In the genomic region with DNA sequence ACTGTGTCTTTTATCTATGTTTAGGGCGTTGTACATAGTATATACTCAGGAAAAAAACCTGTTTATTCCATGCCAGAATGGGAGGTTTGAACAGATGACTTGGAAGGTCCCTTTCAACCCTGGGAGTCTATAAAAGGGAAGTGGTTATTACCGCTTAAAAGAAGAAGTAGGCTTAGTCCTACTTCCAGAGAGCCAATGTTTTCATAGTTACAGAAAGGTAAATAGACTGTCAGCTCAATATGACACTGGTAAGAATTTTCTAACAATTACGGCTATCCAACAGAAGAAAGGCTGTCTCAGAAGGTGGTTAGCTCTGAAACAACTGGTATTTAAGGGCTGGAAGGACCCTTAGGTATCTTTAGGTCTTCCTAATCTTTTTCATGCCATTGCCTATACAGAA, we compare ENCODE assay signal across 8 cellular contexts. TPM values are rescaled to one million over a fixed set of nuclear protein-coding genes. Genes with fewer than 3 reads are reported as not detected.
A peak's percentile ranks its signal among the peaks of the same experiment; 100 is the strongest.
DNase-seq lines count a peak whose midpoint lies in the region; ATAC-seq, FAIRE-seq and TF ChIP-seq lines count a peak whose summit lies in the region.

No MANE protein-coding gene starts in this region.

- intact Hi-C loops in OCI-LY7 (cut with micrococcal nuclease; ENCODE audit: unreplicated experiment): loop anchor here (1.0 to 10.0 kb wide), 4 partner anchors 50 to 1851 kb away; partner anchors contain the start of gene CISD1

- H2BK5ac ChIP-seq in H1 (ENCODE audit: low read depth, low read length): no peak overlapping the region

- no peak overlapping the region for H3K4ac ChIP-seq in H1 (replicated peaks; ENCODE audit: insufficient read length, low read depth, low read length)

- H3K79me1 ChIP-seq in H1 (ENCODE audit: low read depth, low read length): no peaks in the 10 kb centered on the region; the same call in 1 of the 2 replicates

- H3K27ac ChIP-seq in OCI-LY7 (ENCODE audit: low read depth, low read length, poor library complexity, severe bottlenecking): peak overlapping the region; percentile 68
- H3K27ac ChIP-seq in H1 (ENCODE audit: low read depth, low read length): no peak overlapping the region

- no peak overlapping the region for H3K9ac ChIP-seq in H1 (replicated peaks in 1 of 4; ENCODE audit: extremely low read depth in 1 of 4, low read depth in 3 of 4, low read length in 3 of 4)

- H4K91ac ChIP-seq in H1 (replicated peaks; ENCODE audit: insufficient read length, low read length): no peak overlapping the region

- H3K23me2 ChIP-seq in H1 (ENCODE audit: low read depth, low read length): 0 out of 2 replicates have a peak, but pooled peaks cover 4% of the 10 kb centered on the region

- H3K14ac ChIP-seq in H1 (ENCODE audit: insufficient read length): no peak overlapping the region

- H3K9me2 ChIP-seq in OCI-LY7 (ENCODE audit: insufficient read depth, low read length): no peaks in the 10 kb centered on the region

- DNase-seq in NCI-H510A treated with DMSO at 0.1 percent for 48 hours (lab: John Stamatoyannopoulos, UW) (peak; percentile 23), NCI-H510A (lab: John Stamatoyannopoulos, UW) (no peak), OCI-LY7 (ENCODE audit: low spot score) (peak; percentile 51), H1 (ENCODE audit: low read depth in 1 of 2, low spot score in 2 of 2) (no peak), osteocyte (ENCODE audit: extremely low spot score, unreplicated experiment) (no peak), RKO (ENCODE audit: low spot score) (no peak), H54 (ENCODE audit: insufficient read length, low spot score) (no peak)

- H4K8ac ChIP-seq in H1 (ENCODE audit: extremely low read depth, insufficient read depth, low read length): no peak overlapping the region

- H3K36me3 Mint-ChIP-seq in osteocyte (ENCODE audit: unreplicated experiment): peaks cover 11% of the 10 kb centered on the region

- no peaks in the 10 kb centered on the region for H3K27me3 Mint-ChIP-seq in osteocyte (ENCODE audit: unreplicated experiment)

- no peak for TF ChIP-seq EP300 in H1 (IDR thresholded peaks at IDR 0.05; ENCODE audit: borderline replicate concordance in 1 of 2, low read depth in 2 of 2, low read length in 2 of 2)

- no peak overlapping the region for H2BK20ac ChIP-seq in H1 (ENCODE audit: low read length)

- H3K4me1 Mint-ChIP-seq in osteocyte (ENCODE audit: unreplicated experiment): peaks cover 21% of the 10 kb centered on the region

- no peak for TF ChIP-seq CTCF in OCI-LY7 (conservative IDR thresholded peaks at IDR 0.05; ENCODE audit: low read length)
- no peak for TF ChIP-seq CTCF in H1 (IDR thresholded peaks at IDR 0.05; ENCODE audit: control extremely low read depth in 1 of 3, insufficient read depth in 1 of 3, low read depth in 1 of 3, low read length in 3 of 3)
- no peak for TF ChIP-seq CTCF in osteocyte (IDR thresholded peaks at IDR 0.05)

- POLR2A ChIA-PET in OCI-LY7 (lab: Charles Lee): interaction anchor here (0.8 to 3.2 kb wide), 7 partner anchors 9 to 206 kb away, joined by 3 to 11 read pairs (median 5); partner anchors contain the start of genes CISD1, IPMK and UBE2D1
- POLR2A ChIA-PET in H1 (lab: Charles Lee; ENCODE audit: partially characterized antibody): interaction anchor here (0.7 to 3.0 kb wide), 8 partner anchors 9 to 84 kb away, joined by 3 to 21 read pairs (median 3); partner anchors contain the start of gene UBE2D1

- no peak for TF ChIP-seq RAD21 in H1 (IDR thresholded peaks at IDR 0.05 in 1 of 2, conservative IDR thresholded peaks at IDR 0.05 in 1 of 2; ENCODE audit: low read depth in 2 of 2, low read length in 2 of 2)

- H3K4me2 ChIP-seq in OCI-LY7 (ENCODE audit: low read length) (peak overlapping the region; percentile 92), H1 (ENCODE audit: insufficient read depth in 1 of 2, low read depth in 2 of 2, low read length in 2 of 2) (peak overlapping the region; percentile 61 to 79; a peak in 3 of 4 replicates)

- TF ChIP-seq POLR2A in H1 (IDR thresholded peaks at IDR 0.05; ENCODE audit: control extremely low read depth in 1 of 2, low read depth in 2 of 2, low read length in 2 of 2): no peak
- no peak for TF ChIP-seq POLR2A in H54 (IDR thresholded peaks at IDR 0.05; ENCODE audit: low read depth, low read length)

- H2AFZ ChIP-seq in OCI-LY7 (ENCODE audit: low read length) (peak overlapping the region; percentile 98), H1 (ENCODE audit: low read length) (no peak overlapping the region)

- no peaks in the 10 kb centered on the region for H3K27me3 ChIP-seq in H1 (replicated peaks in 1 of 4; ENCODE audit: control insufficient read depth in 3 of 4, extremely low read depth in 1 of 4, insufficient read depth in 3 of 4, low read length in 3 of 4)

- no peak overlapping the region for H3K18ac ChIP-seq in H1 (ENCODE audit: extremely low read depth, low read length)

- peak overlapping the region; percentile 94 for H3K4me3 ChIP-seq in OCI-LY7 (ENCODE audit: low read depth, low read length, poor library complexity, severe bottlenecking)
- H3K4me3 ChIP-seq in H1 (ENCODE audit: extremely low read depth in 1 of 4, insufficient read depth in 2 of 4, low read depth in 3 of 4, low read length in 4 of 4): peak overlapping the region in 3 of 4 experiments; percentile 80 to 98 (median 94); a peak in 3 of 8 replicates

- FAIRE-seq in H1 (lab: Jason Lieb, UNC) (no peak), H54 (lab: Jason Lieb, UNC) (no peak)

- WGBS in H1 (ENCODE audit: extremely low coverage in 1 of 2, insufficient coverage in 1 of 2, insufficient read length in 1 of 2, insufficient replicate concordance in 2 of 2, low coverage in 1 of 2, low lambda C conversion rate in 2 of 2, missing lambda C conversion rate in 1 of 2), 2 experiments: 85% methylated on average over 3 of the region's 3 CpGs; no CpG with 5 or more reads in 1 of the 2 experiments

- peaks cover 22% of the 10 kb centered on the region for H3K4me1 ChIP-seq in OCI-LY7 (ENCODE audit: insufficient read depth, low read length, poor library complexity, severe bottlenecking)
- H3K4me1 ChIP-seq in H1 (replicated peaks in 1 of 4; ENCODE audit: control insufficient read depth in 3 of 4, insufficient read depth in 4 of 4, low read length in 3 of 4): peaks cover 0 to 4% (median 1%) of the 10 kb centered on the region in 4 experiments; a peak in 3 of 7 replicates

- H2AK5ac ChIP-seq in H1 (ENCODE audit: low read depth, low read length): no peak overlapping the region

- ATAC-seq in HG02885 (IDR thresholded peaks at IDR 0.05; ENCODE audit: poor library complexity, unreplicated experiment): peak; percentile 56

- H3K4me3 Mint-ChIP-seq in osteocyte (ENCODE audit: unreplicated experiment): peak overlapping the region; percentile 100

- H3K36me3 ChIP-seq in OCI-LY7 (ENCODE audit: insufficient read depth, low read length): peaks cover 34% of the 10 kb centered on the region
- peaks cover 5 to 22% (median 8%) of the 10 kb centered on the region in 4 experiments; a peak in 5 of 8 replicates for H3K36me3 ChIP-seq in H1 (ENCODE audit: control insufficient read depth in 2 of 4, insufficient read depth in 4 of 4, low read length in 3 of 4)

- H4K20me1 ChIP-seq in OCI-LY7 (ENCODE audit: insufficient read depth, low read length): peaks cover 27% of the 10 kb centered on the region
- H4K20me1 ChIP-seq in H1 (replicated peaks in 1 of 2; ENCODE audit: control insufficient read depth in 1 of 2, insufficient read depth in 2 of 2, low read length in 2 of 2): no peaks in the 10 kb centered on the region

- H3K9me3 ChIP-seq in OCI-LY7 (ENCODE audit: low read length) (no peaks in the 10 kb centered on the region), H1 (ENCODE audit: insufficient read depth in 2 of 2, low read depth in 1 of 2, low read length in 1 of 2) (no peaks in the 10 kb centered on the region)

- no TSS peak for BruUV-seq in OCI-LY7 (replicated peaks; lab: Mats Ljungman, UMichigan)

- no peak overlapping the region for H3K23ac ChIP-seq in H1 (ENCODE audit: insufficient read length)

- no peak overlapping the region for H2BK15ac ChIP-seq in H1 (ENCODE audit: low read length)

- no peak overlapping the region for H4K5ac ChIP-seq in H1 (ENCODE audit: insufficient read length, low read depth, low read length)

- peak overlapping the region; percentile 98 for H3K27ac Mint-ChIP-seq in osteocyte (ENCODE audit: unreplicated experiment)

- CTCF ChIA-PET in OCI-LY7 (lab: Charles Lee; ENCODE audit: unreplicated experiment): interaction anchor here (0.5 kb wide), 1 partner anchor 94 kb away, joined by 3 read pairs; no protein-coding TSS in a partner anchor
- CTCF ChIA-PET in H1 (lab: Charles Lee; ENCODE audit: partially characterized antibody): interaction anchor here (0.7 to 5.4 kb wide), 3 partner anchors 34 to 83 kb away, joined by 3 to 36 read pairs (median 4); no protein-coding TSS in a partner anchor

- H3K79me2 ChIP-seq in OCI-LY7 (ENCODE audit: insufficient read depth, low read depth, low read length) (peaks cover 39% of the 10 kb centered on the region), H1 (ENCODE audit: control insufficient read depth in 1 of 2, insufficient read depth in 2 of 2, low read length in 2 of 2) (peaks cover 5 to 26% of the 10 kb centered on the region in 2 experiments; a peak in 3 of 4 replicates)

- H2BK12ac ChIP-seq in H1 (ENCODE audit: low read depth, low read length): no peak overlapping the region

- no peak overlapping the region for H2BK120ac ChIP-seq in H1 (replicated peaks; ENCODE audit: low read depth, low read length)

- H3K56ac ChIP-seq in H1 (replicated peaks; ENCODE audit: insufficient read length, low read depth, low read length): no peak overlapping the region

- H3K9me3 Mint-ChIP-seq in osteocyte (ENCODE audit: unreplicated experiment): no peaks in the 10 kb centered on the region

RNA-seq across cellular contexts. Expression of gene TFAM, which starts 1.1 kb away (rescaled TPM):
- total RNA-seq in OCI-LY7 (2014; rRNA removed; shearing (Covaris generic)): 62.7 and 71.1 TPM in 2 replicates
- 79.5 and 94.6 TPM in 2 replicates for total RNA-seq in OCI-LY7 (2022)
- total RNA-seq in H1 (2021; fragmentation: NEBNext Ultra II Directional; extraction: Animal tissue kit (Norgen Biotek cat#: 25700)): 97.3 and 97.5 TPM in 2 replicates
- 29.3 and 34.0 TPM in 2 replicates for polyA plus RNA-seq in H1 (2011; rRNA removed)
- 30.0 TPM for polyA plus RNA-seq in H1 (2011; cell fraction: cytosol; rRNA removed)
- 26.3 TPM for polyA plus RNA-seq in H1 (2011; cell fraction: nucleus; rRNA removed)
- 40.4 to 58.0 TPM (median 43.5 TPM) in 4 replicates for polyA plus RNA-seq in H1 (2012, experiment 1 of 2)
- polyA plus RNA-seq in H1 (2012, experiment 2 of 2): 3.9 TPM
- polyA plus RNA-seq in H1 (2013, experiment 1 of 2): 89.9 TPM
- 94.8 TPM for polyA plus RNA-seq in H1 (2013, experiment 2 of 2)
- polyA minus RNA-seq in H1 (2011; rRNA and poly(A)+ RNA removed): 20.7 and 23.3 TPM in 2 replicates
- polyA minus RNA-seq in H1 (2011; cell fraction: cytosol; rRNA and poly(A)+ RNA removed): 20.2 TPM
- polyA minus RNA-seq in H1 (2011; cell fraction: nucleus; rRNA and poly(A)+ RNA removed): 28.5 TPM
- 19.6 and 22.3 TPM in 2 replicates for total RNA-seq in osteocyte

RNA-seq across cellular contexts. Expression of gene UBE2D1, which starts 49.3 kb away (rescaled TPM):
- 4.8 and 6.8 TPM in 2 replicates for total RNA-seq in OCI-LY7 (2014; rRNA removed; shearing (Covaris generic))
- total RNA-seq in OCI-LY7 (2022): 10.0 and 10.5 TPM in 2 replicates
- 30.4 and 33.5 TPM in 2 replicates for total RNA-seq in H1 (2021; fragmentation: NEBNext Ultra II Directional; extraction: Animal tissue kit (Norgen Biotek cat#: 25700))
- polyA plus RNA-seq in H1 (2011; rRNA removed): 14.8 and 21.2 TPM in 2 replicates
- polyA plus RNA-seq in H1 (2011; cell fraction: cytosol; rRNA removed): 20.2 TPM
- 9.5 TPM for polyA plus RNA-seq in H1 (2011; cell fraction: nucleus; rRNA removed)
- polyA plus RNA-seq in H1 (2012, experiment 1 of 2): 8.9 to 15.1 TPM (median 10.3 TPM) in 4 replicates
- polyA plus RNA-seq in H1 (2012, experiment 2 of 2): 7.1 TPM
- 21.3 TPM for polyA plus RNA-seq in H1 (2013, experiment 1 of 2)
- polyA plus RNA-seq in H1 (2013, experiment 2 of 2): 21.5 TPM
- 7.5 and 7.7 TPM in 2 replicates for polyA minus RNA-seq in H1 (2011; rRNA and poly(A)+ RNA removed)
- 11.7 TPM for polyA minus RNA-seq in H1 (2011; cell fraction: cytosol; rRNA and poly(A)+ RNA removed)
- 25.0 TPM for polyA minus RNA-seq in H1 (2011; cell fraction: nucleus; rRNA and poly(A)+ RNA removed)
- total RNA-seq in osteocyte: 16.4 and 18.3 TPM in 2 replicates

Comparison
In these comparisons a context has a peak if more than half of its experiments do, and no peak if none do; other contexts are left out.
1. DNase-seq: peak in NCI-H510A treated with DMSO at 0.1 percent for 48 hours (single experiment) and OCI-LY7 (single experiment); none in NCI-H510A (single experiment), H1 (0 of 2), osteocyte (single experiment), RKO (single experiment) and H54 (single experiment).